8 cellular contexts compared by ENCODE assay signal in genomic region chr2:96739051-96739632, GRCh38. TPM values are rescaled to one million over a fixed set of nuclear protein-coding genes. Genes with fewer than 3 reads are reported as not detected.
A peak's percentile ranks its signal among the peaks of the same experiment; 100 is the strongest.
DNase-seq lines count a peak whose midpoint lies in the region; ATAC-seq, FAIRE-seq and TF ChIP-seq lines count a peak whose summit lies in the region.

No MANE protein-coding gene starts in this region.

- no peak overlapping the region for H2BK120ac ChIP-seq in mesendoderm (ENCODE audit: low read depth, low read length)

- peak in 1 of 2 donors; percentile 8 for DNase-seq in cardiac muscle cell (ENCODE audit: low read depth in 1 of 2, low spot score in 1 of 2)
- no peak for DNase-seq in Right ventricle myocardium inferior (ENCODE audit: missing footprints)
- no peak for DNase-seq in mesendoderm
- DNase-seq in uterus: no peak
- DNase-seq in GM12891 (ENCODE audit: insufficient read length, low spot score): no peak
- no peak for DNase-seq in stimulated activated naive CD4-positive, alpha-beta T cell (lab: John Stamatoyannopoulos, UW)

- H3K9me3 Mint-ChIP-seq in brain: no peaks in the 10 kb centered on the region

- peaks cover 9% of the 10 kb centered on the region for H3K79me1 ChIP-seq in mesendoderm (ENCODE audit: low read length)

- peak overlapping the region; percentile 49 for H3K4me2 ChIP-seq in mesendoderm (ENCODE audit: low read length)

- no CpG with 5 or more reads among the region's 4 CpGs for WGBS in mesendoderm (ENCODE audit: extremely low coverage, insufficient coverage, low lambda C conversion rate)

- peak overlapping the region; percentile 61 for H3K4me3 ChIP-seq in cardiac muscle cell
- H3K4me3 ChIP-seq in mesendoderm (ENCODE audit: low read length): peak overlapping the region; percentile 81
- peak overlapping the region; percentile 94 to 95 for H3K4me3 ChIP-seq in uterus

- H3K27ac ChIP-seq in cardiac muscle cell (peak overlapping the region; percentile 76), mesendoderm (ENCODE audit: low read depth, low read length) (no peak overlapping the region), uterus (peak overlapping the region; percentile 78 to 81)

- no peaks in the 10 kb centered on the region for H3K27me3 ChIP-seq in cardiac muscle cell
- no peaks in the 10 kb centered on the region for H3K27me3 ChIP-seq in mesendoderm (ENCODE audit: insufficient read depth, low read length, poor library complexity)
- no peaks in the 10 kb centered on the region for H3K27me3 ChIP-seq in uterus

- TF ChIP-seq POLR2A in uterus (IDR thresholded peaks at IDR 0.05) (no peak), GM12891 (IDR thresholded peaks at IDR 0.05; ENCODE audit: low read depth, low read length) (no peak)

- no peak overlapping the region for H3K23ac ChIP-seq in mesendoderm (ENCODE audit: low read length)

- H4K8ac ChIP-seq in mesendoderm (ENCODE audit: low read depth, low read length): no peak overlapping the region

- H3K9me3 ChIP-seq in cardiac muscle cell (ENCODE audit: low read depth): no peaks in the 10 kb centered on the region
- no peaks in the 10 kb centered on the region for H3K9me3 ChIP-seq in uterus

- H3K9ac ChIP-seq in mesendoderm (ENCODE audit: low read length): peak overlapping the region; percentile 60

- H3K36me3 Mint-ChIP-seq in brain: peaks cover 19% of the 10 kb centered on the region

- no peak overlapping the region for H2BK15ac ChIP-seq in mesendoderm (replicated peaks; ENCODE audit: low read depth)

- H4K5ac ChIP-seq in mesendoderm (ENCODE audit: low read length): no peak overlapping the region

- no peak overlapping the region for H2AK5ac ChIP-seq in mesendoderm (ENCODE audit: low read length)

- ATAC-seq in Right ventricle myocardium inferior (no peak), GM19035 (IDR thresholded peaks at IDR 0.05; ENCODE audit: unreplicated experiment) (no peak)

- no peak overlapping the region for H3K4ac ChIP-seq in mesendoderm (ENCODE audit: low read depth, low read length)

- peaks cover 20% of the 10 kb centered on the region for H3K36me3 ChIP-seq in cardiac muscle cell
- peaks cover 2% of the 10 kb centered on the region for H3K36me3 ChIP-seq in mesendoderm (ENCODE audit: control insufficient read depth, insufficient read depth, low read length)
- H3K36me3 ChIP-seq in uterus: no peaks in the 10 kb centered on the region

- no peak for FAIRE-seq in GM12891 (lab: Jason Lieb, UNC)

- peak overlapping the region; percentile 95 to 99 (median 98) for H3K27ac Mint-ChIP-seq in brain

- TF ChIP-seq CTCF in cardiac muscle cell (IDR thresholded peaks at IDR 0.05; ENCODE audit: low read depth, low read length) (no peak), brain (conservative IDR thresholded peaks at IDR 0.05) (no peak), uterus (IDR thresholded peaks at IDR 0.05) (no peak)

- intact Hi-C loops in Right ventricle myocardium inferior (cut with DNase I): loop anchor here (10.0 kb wide), 1 partner anchor 226 kb away; no protein-coding TSS in a partner anchor
- intact Hi-C loops in uterus (cut with DNase I; ENCODE audit: low total_unique reads): no loop called here

- peak overlapping the region; percentile 61 for H3K56ac ChIP-seq in mesendoderm (ENCODE audit: low read length)

- no peak overlapping the region for H2BK5ac ChIP-seq in mesendoderm (ENCODE audit: low read length)

- peaks cover 3% of the 10 kb centered on the region for H3K4me1 ChIP-seq in cardiac muscle cell (ENCODE audit: low read depth)
- H3K4me1 ChIP-seq in mesendoderm (ENCODE audit: control insufficient read depth, low read depth, low read length): no peaks in the 10 kb centered on the region
- peaks cover 0 to 10% of the 10 kb centered on the region in 2 donors for H3K4me1 ChIP-seq in uterus

- peaks cover 10% of the 10 kb centered on the region for H3K27me3 Mint-ChIP-seq in brain

- peaks cover 9% of the 10 kb centered on the region for H3K79me2 ChIP-seq in mesendoderm (ENCODE audit: control insufficient read depth, insufficient read depth, low read length)

- H3K18ac ChIP-seq in mesendoderm (ENCODE audit: low read length): no peak overlapping the region

- peak overlapping the region; percentile 91 to 100 (median 99) for H3K4me3 Mint-ChIP-seq in brain

- H3K4me1 Mint-ChIP-seq in brain: peaks cover 63% of the 10 kb centered on the region

TF ChIP-seq in GM12891, 5 proteins besides CTCF, POLR2A, EP300 and RAD21:
- TF ChIP-seq SPI1 (IDR thresholded peaks at IDR 0.05; ENCODE audit: low read depth, low read length) (no peak), PAX5 (IDR thresholded peaks at IDR 0.05; ENCODE audit: insufficient read depth, low read length, severe bottlenecking) (no peak), POLR2AphosphoS5 (IDR thresholded peaks at IDR 0.05; ENCODE audit: low read depth, low read length) (no peak), POU2F2 (IDR thresholded peaks at IDR 0.05; ENCODE audit: low read depth, low read length) (no peak), TAF1 (IDR thresholded peaks at IDR 0.05; ENCODE audit: low read depth, low read length) (no peak)

RNA-seq across cellular contexts. Expression of gene LMAN2L, which starts 0.7 kb away (rescaled TPM):
- 28.8 and 34.7 TPM in 2 replicates for total RNA-seq in cardiac muscle cell
- polyA plus RNA-seq in cardiac muscle cell: 51.4 and 64.3 TPM in 2 replicates
- 26.2 TPM for total RNA-seq in Right ventricle myocardium inferior
- 24.7 TPM for polyA plus RNA-seq in brain (ENCODE audit: insufficient read depth, low read depth, low replicate concordance)
- polyA plus RNA-seq in mesendoderm (2013, experiment 1 of 2): 12.4 TPM
- 12.0 TPM for polyA plus RNA-seq in mesendoderm (2013, experiment 2 of 2)
- 10 to 100 TPM; 13.8 to 51.2 (median 20.9) TPM for total RNA-seq in uterus
- polyA plus RNA-seq in GM12891 (2012; ENCODE audit: low read depth, missing spikeins): 7.8 TPM

RNA-seq across cellular contexts. Expression of gene CNNM4, which starts 21.6 kb away (rescaled TPM):
- 14.9 and 18.8 TPM in 2 replicates for total RNA-seq in cardiac muscle cell
- 10.2 and 15.5 TPM in 2 replicates for polyA plus RNA-seq in cardiac muscle cell
- 33.3 TPM for total RNA-seq in Right ventricle myocardium inferior
- polyA plus RNA-seq in brain (ENCODE audit: insufficient read depth, low read depth, low replicate concordance): 6.3 TPM
- polyA plus RNA-seq in mesendoderm (2013, experiment 1 of 2): 8.3 TPM
- 7.8 TPM for polyA plus RNA-seq in mesendoderm (2013, experiment 2 of 2)
- 1 to 10 TPM in 3 of 4 donors, under 1 TPM in 1; 0.77 to 8.2 (median 4.7) TPM for total RNA-seq in uterus
- 9.2 TPM for polyA plus RNA-seq in GM12891 (2012; ENCODE audit: low read depth, missing spikeins)
